In genomic region chr6:50850860-50851259, GRCh38 we compare ENCODE assay signal across 1 cellular context.
TF ChIP-seq lines count a peak whose summit lies in the region.

No MANE protein-coding gene starts in this region.

TF ChIP-seq in H1, 55 proteins besides CTCF, POLR2A, EP300 and RAD21:
- peak; percentile 52; the same call in 1 of the 2 replicates for TF ChIP-seq SUZ12 (IDR thresholded peaks at IDR 0.05; ENCODE audit: low read length)
- TF ChIP-seq SAP30 (IDR thresholded peaks at IDR 0.05; ENCODE audit: insufficient read depth, insufficient replicate concordance, low read length): peak; percentile 20
- peak; percentile 82 for TF ChIP-seq EZH2 (IDR thresholded peaks at IDR 0.05; ENCODE audit: low read depth, low read length, severe bottlenecking)
- no peak for TF ChIP-seq GABPA (IDR thresholded peaks at IDR 0.05; ENCODE audit: borderline replicate concordance, insufficient read depth, low read length)
TF ChIP-seq in H1: peak in this region for 3.
